Comparison of ENCODE assay signal across 16 cellular contexts in genomic region chr10:28497313-28498126, GRCh38.
"Had no signal": no experiment of that assay in that cellular context is flagged by ENCODE, and none has a peak within 500 bp of the region (broad histone marks: within the 10 kb centered on the region; RNA-seq: fewer than 3 reads in every experiment).

No MANE protein-coding gene starts in this region.

- H3K9me3 Mint-ChIP-seq: effector memory CD8-positive, alpha-beta T cell; memory B cell; naive B cell; nephron; stimulated activated effector memory CD8-positive, alpha-beta T cell treated with anti-CD3 and anti-CD28 coated beads, Interleukin-12 subunit alpha, Interleukin-12 subunit beta, amount 100 ng/mL, for 72 hours; stimulated activated naive CD8-positive, alpha-beta T cell treated with anti-CD3 and anti-CD28 coated beads, Interleukin-15, amount 100 ng/mL, for 72 hours had no signal

- H3K9me3 ChIP-seq: left ventricle myocardium inferior, lower lobe of right lung, right atrium auricular region, testis, tibial nerve had no signal

- H3K27me3 Mint-ChIP-seq: effector memory CD8-positive, alpha-beta T cell; stimulated activated naive CD8-positive, alpha-beta T cell treated with anti-CD3 and anti-CD28 coated beads, Interleukin-15, amount 100 ng/mL, for 72 hours had no signal

- H3K36me3 Mint-ChIP-seq: memory B cell; naive B cell; stimulated activated effector memory CD8-positive, alpha-beta T cell treated with anti-CD3 and anti-CD28 coated beads, Interleukin-12 subunit alpha, Interleukin-12 subunit beta, amount 100 ng/mL, for 72 hours had no signal

- H3K27me3 ChIP-seq: foreskin keratinocyte, right atrium auricular region, testis, tibial nerve had no signal

- H3K27ac ChIP-seq: foreskin keratinocyte, left ventricle myocardium inferior, lower lobe of right lung, right atrium auricular region, testis, tibial nerve had no signal

- ATAC-seq: effector memory CD8-positive, alpha-beta T cell; foreskin keratinocyte; lower lobe of right lung; stimulated activated effector memory CD8-positive, alpha-beta T cell treated with anti-CD3 and anti-CD28 coated beads, Interleukin-12 subunit alpha, Interleukin-12 subunit beta, amount 100 ng/mL, for 72 hours; stimulated activated naive CD8-positive, alpha-beta T cell treated with anti-CD3 and anti-CD28 coated beads, Interleukin-15, amount 100 ng/mL, for 72 hours had no signal

- FAIRE-seq: kidney had no signal

- H3K4me1 ChIP-seq: foreskin keratinocyte, lower lobe of right lung, right atrium auricular region, testis, tibial nerve had no signal

- H3K4me3 Mint-ChIP-seq: effector memory CD8-positive, alpha-beta T cell; memory B cell; naive B cell; nephron; stimulated activated effector memory CD8-positive, alpha-beta T cell treated with anti-CD3 and anti-CD28 coated beads, Interleukin-12 subunit alpha, Interleukin-12 subunit beta, amount 100 ng/mL, for 72 hours; stimulated activated naive CD8-positive, alpha-beta T cell treated with anti-CD3 and anti-CD28 coated beads, Interleukin-15, amount 100 ng/mL, for 72 hours had no signal

- H3K36me3 ChIP-seq: left ventricle myocardium inferior, lower lobe of right lung, right atrium auricular region, tibial nerve had no signal

- H3K27ac Mint-ChIP-seq: memory B cell; nephron; stimulated activated effector memory CD8-positive, alpha-beta T cell treated with anti-CD3 and anti-CD28 coated beads, Interleukin-12 subunit alpha, Interleukin-12 subunit beta, amount 100 ng/mL, for 72 hours had no signal

- H3K4me3 ChIP-seq: left ventricle myocardium inferior, lower lobe of right lung, right atrium auricular region, testis, tibial nerve had no signal

- DNase-seq: effector memory CD8-positive, alpha-beta T cell; foreskin keratinocyte; kidney; left cardiac atrium; left ventricle myocardium inferior; lower lobe of right lung; naive B cell; stimulated activated CD4-positive, alpha-beta T cell treated with anti-CD3 and anti-CD28 coated beads, Interleukin-4, amount 100 ng/mL, for 1 hour; stimulated activated CD8-positive, alpha-beta memory T cell treated with anti-CD3 and anti-CD28 coated beads, Interleukin-4, amount 100 ng/mL, for 48 hours; stimulated activated naive CD8-positive, alpha-beta T cell treated with anti-CD3 and anti-CD28 coated beads, Interleukin-15, amount 100 ng/mL, for 72 hours; testis had no signal

- H3K4me1 Mint-ChIP-seq: memory B cell; stimulated activated effector memory CD8-positive, alpha-beta T cell treated with anti-CD3 and anti-CD28 coated beads, Interleukin-12 subunit alpha, Interleukin-12 subunit beta, amount 100 ng/mL, for 72 hours; stimulated activated naive CD8-positive, alpha-beta T cell treated with anti-CD3 and anti-CD28 coated beads, Interleukin-15, amount 100 ng/mL, for 72 hours had no signal
